ENCODE assay signal across 8 cellular contexts in genomic region chr1:204506091-204506968, GRCh38. TPM values are rescaled to one million over a fixed set of nuclear protein-coding genes. Genes with fewer than 3 reads are reported as not detected.
DNase-seq lines count a peak whose midpoint lies in the region; FAIRE-seq and TF ChIP-seq lines count a peak whose summit lies in the region.

No MANE protein-coding gene starts in this region.

- DNase-seq in DMS53 (lab: John Stamatoyannopoulos, UW) (peak; percentile 94), GOT3 (lab: John Stamatoyannopoulos, UW) (peak; percentile 41), Kasumi-1 (lab: John Stamatoyannopoulos, UW) (peak; percentile 82 to 85), RCC 7860 (ENCODE audit: low spot score) (peak; percentile 96), fibroblast of villous mesenchyme (ENCODE audit: low read depth) (peak; percentile 96), neural progenitor cell (ENCODE audit: low spot score) (peak; percentile 88), suprapubic skin (ENCODE audit: low spot score in 2 of 2) (peak in 1 of 2 donors; percentile 88)
- peak; percentile 56 for DNase-seq in activated T-helper 9 cell treated with anti-CD3 and anti-CD28 coated beads, Interleukin-2, amount 50 U/mL, for 16 hours (ENCODE audit: low read depth)

- no peaks in the 10 kb centered on the region for H3K36me3 ChIP-seq in neural progenitor cell
- H3K36me3 ChIP-seq in suprapubic skin, result no peaks in the 10 kb centered on the region

- H3K4me2 ChIP-seq in neural progenitor cell, result peak overlapping the region; percentile 83

- no peak for TF ChIP-seq EP300 in suprapubic skin (IDR thresholded peaks at IDR 0.05)

- H3K9me3 Mint-ChIP-seq in neural progenitor cell, result peaks cover 12% of the 10 kb centered on the region

- peak overlapping the region; percentile 46 for H2AFZ ChIP-seq in neural progenitor cell (replicated peaks)

- H3K27ac Mint-ChIP-seq in neural progenitor cell, result peak overlapping the region; percentile 90

- H3K4me3 ChIP-seq in fibroblast of villous mesenchyme (ENCODE audit: low read depth, low read length) (peak overlapping the region; percentile 56), neural progenitor cell (peak overlapping the region; percentile 92), suprapubic skin (peak overlapping the region; percentile 63)

- peaks cover 26% of the 10 kb centered on the region for H3F3A ChIP-seq in neural progenitor cell (ENCODE audit: low read depth)

- H3K79me2 ChIP-seq in neural progenitor cell (ENCODE audit: low read depth), result no peaks in the 10 kb centered on the region

- TF ChIP-seq CTCF in fibroblast of villous mesenchyme (IDR thresholded peaks at IDR 0.05; ENCODE audit: insufficient read depth, low read depth, low read length) (no peak), neural progenitor cell (IDR thresholded peaks at IDR 0.05) (no peak), suprapubic skin (IDR thresholded peaks at IDR 0.05) (no peak)

- peaks cover 7% of the 10 kb centered on the region for H3K36me3 Mint-ChIP-seq in neural progenitor cell

- H3K4me3 Mint-ChIP-seq in neural progenitor cell, result peak overlapping the region; percentile 93

- H4K20me1 ChIP-seq in neural progenitor cell (ENCODE audit: low read depth), result no peaks in the 10 kb centered on the region

- peaks cover 28% of the 10 kb centered on the region for H3K27me3 Mint-ChIP-seq in neural progenitor cell (ENCODE audit: insufficient read depth, low read depth)

- H3K9me3 ChIP-seq in neural progenitor cell (ENCODE audit: low read depth), result no peaks in the 10 kb centered on the region
- no peaks in the 10 kb centered on the region for H3K9me3 ChIP-seq in suprapubic skin

- H3K4me1 ChIP-seq in neural progenitor cell (no peaks in the 10 kb centered on the region), suprapubic skin (peaks cover 22% of the 10 kb centered on the region)

- under 1% methylated on average over 31 of the region's 31 CpGs for WGBS in suprapubic skin

- H3K4me1 Mint-ChIP-seq in neural progenitor cell, result peaks cover 25% of the 10 kb centered on the region

- FAIRE-seq in RCC 7860 (lab: Jason Lieb, UNC), result peak; percentile 55

- H3K9ac ChIP-seq in neural progenitor cell, result no peak overlapping the region

- H3K27me3 ChIP-seq in neural progenitor cell (no peaks in the 10 kb centered on the region), suprapubic skin (no peaks in the 10 kb centered on the region)

- H3K27ac ChIP-seq in neural progenitor cell (no peak overlapping the region), suprapubic skin (peak overlapping the region; percentile 89)

- TF ChIP-seq POLR2A in suprapubic skin (IDR thresholded peaks at IDR 0.05), result no peak

RNA-seq across cellular contexts. Expression of gene MDM4, which starts 9.9 kb away (rescaled TPM):
- total RNA-seq in fibroblast of villous mesenchyme (29.0 and 32.4 TPM in 2 replicates), neural progenitor cell (ENCODE audit: low replicate concordance) (52.0 and 72.9 TPM in 2 replicates), suprapubic skin (100 to 1,000 TPM in 1 of 4 donors, 10 to 100 TPM in 3; 49.1 to 222 (median 63.2) TPM)

RNA-seq across cellular contexts. Expression of gene PIK3C2B, which starts 11.7 kb away (rescaled TPM):
- total RNA-seq in fibroblast of villous mesenchyme, result 7.3 and 8.4 TPM in 2 replicates
- 20.7 and 27.4 TPM in 2 replicates for total RNA-seq in neural progenitor cell (ENCODE audit: low replicate concordance)
- total RNA-seq in suprapubic skin, result 100 to 1,000 TPM in 2 of 4 donors, 10 to 100 TPM in 2; 70.7 to 162 (median 94.5) TPM
